In genomic region chr18:12257996-12258718, GRCh38 we compare ENCODE assay signal across 1 cellular context.
TF ChIP-seq lines count a peak whose summit lies in the region.

No MANE protein-coding gene starts in this region.

TF ChIP-seq in GM23338, 12 proteins besides CTCF, POLR2A, EP300 and RAD21 (continued from another document):
- TF ChIP-seq CREB1 (CRISPR knock-in tag; IDR thresholded peaks at IDR 0.05; ENCODE audit: low read depth) (no peak), REST (IDR thresholded peaks at IDR 0.05; ENCODE audit: unreplicated experiment) (no peak), EZH2phosphoT487 (IDR thresholded peaks at IDR 0.05; ENCODE audit: unreplicated experiment) (no peak)
